In the genomic region with DNA sequence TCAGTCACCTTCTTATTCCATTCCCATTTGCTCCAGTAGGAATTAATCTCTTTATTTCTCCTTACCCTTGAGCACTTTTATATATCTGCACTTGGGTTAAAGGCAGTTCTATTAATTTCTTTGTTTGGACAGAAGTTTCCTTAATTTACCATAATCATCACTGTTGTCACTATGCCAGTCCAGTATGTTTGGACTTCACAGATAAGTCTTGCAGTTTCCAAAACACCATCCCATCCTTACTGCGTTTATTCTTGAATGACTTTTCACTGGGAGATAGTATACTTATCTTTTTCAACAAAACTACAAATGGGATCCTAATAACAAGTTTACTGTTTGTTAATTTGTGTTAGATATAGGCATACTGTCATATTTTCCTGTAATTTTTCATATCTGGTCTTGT, we compare ENCODE assay signal across 32 cellular contexts.
"Had no signal": no experiment of that assay in that cellular context is flagged by ENCODE, and none has a peak within 500 bp of the region (broad histone marks: within the 10 kb centered on the region; RNA-seq: fewer than 3 reads in every experiment).

No MANE protein-coding gene starts in this region.

- DNase-seq: activated CD4-positive, alpha-beta memory T cell treated with anti-CD3 and anti-CD28 coated beads, Interleukin-2, amount 10 ng/mL, durations not matched to agents 7 days and 5 days; activated CD4-positive, alpha-beta T cell treated with anti-CD3 and anti-CD28 coated beads for 1 hour; activated CD4-positive, alpha-beta T cell treated with anti-CD3 and anti-CD28 coated beads for 48 hours; activated CD4-positive, CD25-positive, alpha-beta regulatory T cell; activated CD8-positive, alpha-beta memory T cell treated with anti-CD3 and anti-CD28 coated beads for 24 hours; activated CD8-positive, alpha-beta memory T cell treated with anti-CD3 and anti-CD28 coated beads, Interleukin-2, amount 10 ng/mL, durations not matched to agents 7 days and 5 days; activated CD8-positive, alpha-beta memory T cell treated with anti-CD3 and anti-CD28 coated beads, Interleukin-2, amount 50 U/mL, for 48 hours; activated effector memory CD4-positive, alpha-beta T cell treated with Interleukin-2 at 50 U/mL for 16 hours; activated naive CD4-positive, alpha-beta T cell treated with anti-CD3 and anti-CD28 coated beads, Interleukin-2, amount 10 ng/mL, durations not matched to agents 7 days and 5 days; activated naive CD8-positive, alpha-beta T cell treated with anti-CD3 and anti-CD28 coated beads, Interleukin-2, amount 50 U/mL, for 24 hours; activated T-cell treated with anti-CD3 and anti-CD28 coated beads, Interleukin-2, amount 50 U/mL, for 48 hours; anterior cingulate cortex; brain microvascular endothelial cell; central memory CD4-positive, alpha-beta T cell; NCI-H1092 treated with DMSO at 0.1 percent for 48 hours; NCI-H1417; NCI-H146; NCI-H187 treated with DMSO at 0.1 percent for 48 hours; NCI-H2081; NCI-H345; NCI-H524 treated with DMSO at 0.1 percent for 48 hours; PC-3; Peyer's patch; RPMI8226; SHP77 treated with DMSO at 0.1 percent for 48 hours; SK-N-SH; WERI-Rb-1 had no signal

- H3K27ac Mint-ChIP-seq: activated CD4-positive, alpha-beta memory T cell treated with anti-CD3 and anti-CD28 coated beads, Interleukin-2, amount 10 ng/mL, durations not matched to agents 7 days and 5 days; activated CD8-positive, alpha-beta memory T cell treated with anti-CD3 and anti-CD28 coated beads, Interleukin-2, amount 10 ng/mL, durations not matched to agents 7 days and 5 days; activated naive CD4-positive, alpha-beta T cell treated with anti-CD3 and anti-CD28 coated beads, Interleukin-2, amount 10 ng/mL, durations not matched to agents 7 days and 5 days; activated naive CD8-positive, alpha-beta T cell; activated naive CD8-positive, alpha-beta T cell treated with anti-CD3 and anti-CD28 coated beads, Interleukin-2, amount 50 U/mL, for 24 hours; T-helper 1 cell treated with Interleukin-12 subunit alpha and Interleukin-12 subunit beta and Interleukin-4 antibody, amounts not matched to agents 30 μg/mL and 1 μg/mL, for 36 hours; T-helper 2 cell treated with Interferon-gamma antibody and Interleukin-4, amounts not matched to agents 5 μg/mL and 100 μg/mL, for 36 hours had no signal

- ATAC-seq: activated CD8-positive, alpha-beta memory T cell treated with anti-CD3 and anti-CD28 coated beads, Interleukin-2, amount 10 ng/mL, durations not matched to agents 7 days and 5 days; activated naive CD8-positive, alpha-beta T cell treated with anti-CD3 and anti-CD28 coated beads, Interleukin-2, amount 50 U/mL, for 24 hours; PC-3 had no signal

- H3K9me3 Mint-ChIP-seq: activated CD4-positive, alpha-beta memory T cell treated with anti-CD3 and anti-CD28 coated beads, Interleukin-2, amount 10 ng/mL, durations not matched to agents 7 days and 5 days; activated naive CD4-positive, alpha-beta T cell treated with anti-CD3 and anti-CD28 coated beads, Interleukin-2, amount 10 ng/mL, durations not matched to agents 7 days and 5 days; activated naive CD8-positive, alpha-beta T cell treated with anti-CD3 and anti-CD28 coated beads, Interleukin-2, amount 50 U/mL, for 24 hours; T-helper 1 cell treated with Interleukin-12 subunit alpha and Interleukin-12 subunit beta and Interleukin-4 antibody, amounts not matched to agents 30 μg/mL and 1 μg/mL, for 36 hours; T-helper 2 cell treated with Interferon-gamma antibody and Interleukin-4, amounts not matched to agents 5 μg/mL and 100 μg/mL, for 36 hours had no signal

- FAIRE-seq: TTC549 had no signal

- H3K4me3 ChIP-seq: Peyer's patch, SJSA1 had no signal

- H3K27me3 Mint-ChIP-seq: activated CD4-positive, alpha-beta memory T cell treated with anti-CD3 and anti-CD28 coated beads, Interleukin-2, amount 10 ng/mL, durations not matched to agents 7 days and 5 days; activated CD8-positive, alpha-beta memory T cell treated with anti-CD3 and anti-CD28 coated beads, Interleukin-2, amount 10 ng/mL, durations not matched to agents 7 days and 5 days; activated naive CD4-positive, alpha-beta T cell treated with anti-CD3 and anti-CD28 coated beads, Interleukin-2, amount 10 ng/mL, durations not matched to agents 7 days and 5 days; activated naive CD8-positive, alpha-beta T cell; activated naive CD8-positive, alpha-beta T cell treated with anti-CD3 and anti-CD28 coated beads, Interleukin-2, amount 50 U/mL, for 24 hours had no signal

- H3K4me1 ChIP-seq: Peyer's patch had no signal

- H3K4me1 Mint-ChIP-seq: activated CD4-positive, alpha-beta memory T cell treated with anti-CD3 and anti-CD28 coated beads, Interleukin-2, amount 10 ng/mL, durations not matched to agents 7 days and 5 days; activated CD8-positive, alpha-beta memory T cell treated with anti-CD3 and anti-CD28 coated beads, Interleukin-2, amount 10 ng/mL, durations not matched to agents 7 days and 5 days; activated naive CD4-positive, alpha-beta T cell treated with anti-CD3 and anti-CD28 coated beads, Interleukin-2, amount 10 ng/mL, durations not matched to agents 7 days and 5 days; activated naive CD8-positive, alpha-beta T cell treated with anti-CD3 and anti-CD28 coated beads, Interleukin-2, amount 50 U/mL, for 24 hours had no signal

- H3K9ac ChIP-seq: SK-N-SH had no signal

- H3K4me3 Mint-ChIP-seq: activated CD4-positive, alpha-beta memory T cell treated with anti-CD3 and anti-CD28 coated beads, Interleukin-2, amount 10 ng/mL, durations not matched to agents 7 days and 5 days; activated CD8-positive, alpha-beta memory T cell treated with anti-CD3 and anti-CD28 coated beads, Interleukin-2, amount 10 ng/mL, durations not matched to agents 7 days and 5 days; activated naive CD4-positive, alpha-beta T cell treated with anti-CD3 and anti-CD28 coated beads, Interleukin-2, amount 10 ng/mL, durations not matched to agents 7 days and 5 days; activated naive CD8-positive, alpha-beta T cell; activated naive CD8-positive, alpha-beta T cell treated with anti-CD3 and anti-CD28 coated beads, Interleukin-2, amount 50 U/mL, for 24 hours; T-helper 1 cell treated with Interleukin-12 subunit alpha and Interleukin-12 subunit beta and Interleukin-4 antibody, amounts not matched to agents 30 μg/mL and 1 μg/mL, for 36 hours; T-helper 2 cell treated with Interferon-gamma antibody and Interleukin-4, amounts not matched to agents 5 μg/mL and 100 μg/mL, for 36 hours had no signal

- H3K9me3 ChIP-seq: Peyer's patch, SJSA1, SK-N-SH had no signal

- H3K4me2 ChIP-seq: SK-N-SH had no signal

- H3K27ac ChIP-seq: Peyer's patch, SJSA1, WERI-Rb-1 had no signal

- H3K27me3 ChIP-seq: brain microvascular endothelial cell, Peyer's patch, SJSA1 had no signal

- H3K36me3 ChIP-seq: brain microvascular endothelial cell, Peyer's patch had no signal
